ENCODE assay signal across 20 cellular contexts in genomic region chr5:3059488-3059887, GRCh38.
DNase-seq lines count a peak whose midpoint lies in the region; ATAC-seq and TF ChIP-seq lines count a peak whose summit lies in the region.
"Had no signal": no experiment of that assay in that cellular context is flagged by ENCODE, and none has a peak within 500 bp of the region (broad histone marks: within the 10 kb centered on the region; RNA-seq: fewer than 3 reads in every experiment).

No MANE protein-coding gene starts in this region.

- H3K27ac Mint-ChIP-seq in endothelial cell (ENCODE audit: unreplicated experiment), result no peak overlapping the region
- H3K27ac Mint-ChIP-seq: B cell; CD4-positive, CD25-positive, alpha-beta regulatory T cell; CD8-positive, alpha-beta T cell had no signal

- H3K9me3 Mint-ChIP-seq in endothelial cell (ENCODE audit: unreplicated experiment), result peaks cover 4% of the 10 kb centered on the region

- no peak for ATAC-seq in Right ventricle myocardium superior (ENCODE audit: poor library complexity)
- ATAC-seq: CD8-positive, alpha-beta T cell; GM12878 had no signal

- peaks cover 7% of the 10 kb centered on the region for H3K4me1 ChIP-seq in cardiac muscle cell (ENCODE audit: low read depth)
- H3K4me1 ChIP-seq: Caco-2 had no signal

- DNase-seq in cardiac muscle cell (ENCODE audit: low read depth in 1 of 2, low spot score in 1 of 2), result no peak
- DNase-seq in Right ventricle myocardium superior, result no peak
- DNase-seq in endothelial cell (ENCODE audit: low spot score), result no peak
- peak; percentile 32 for DNase-seq in ureter (ENCODE audit: low spot score)
- no peak for DNase-seq in DMS153 (lab: John Stamatoyannopoulos, UW)
- no peak for DNase-seq in NCI-H2107 treated with DMSO at 0.1 percent for 48 hours (lab: John Stamatoyannopoulos, UW; ENCODE audit: unreplicated experiment)
- DNase-seq: Caco-2; CD4-positive, CD25-positive, alpha-beta regulatory T cell; CD8-positive, alpha-beta T cell; DMS79; EL; GDM1; GOT3; H7; HCEC 1CT had no signal

- no peaks in the 10 kb centered on the region for H3K4me1 Mint-ChIP-seq in endothelial cell (ENCODE audit: unreplicated experiment)
- H3K4me1 Mint-ChIP-seq: B cell; CD4-positive, CD25-positive, alpha-beta regulatory T cell had no signal

- no peak for TF ChIP-seq CTCF in cardiac muscle cell (IDR thresholded peaks at IDR 0.05; ENCODE audit: low read depth, low read length)
- no peak for TF ChIP-seq CTCF in endothelial cell (IDR thresholded peaks at IDR 0.05; ENCODE audit: unreplicated experiment)

- peak overlapping the region; percentile 25 for H3K27ac ChIP-seq in cardiac muscle cell
- H3K27ac ChIP-seq: 22Rv1, BLaER1, C4-2B had no signal

- H3K36me3 ChIP-seq in cardiac muscle cell, result no peaks in the 10 kb centered on the region
- H3K36me3 ChIP-seq: BLaER1 had no signal

- H3K36me3 Mint-ChIP-seq in endothelial cell (ENCODE audit: low read depth, unreplicated experiment), result no peaks in the 10 kb centered on the region
- H3K36me3 Mint-ChIP-seq: CD4-positive, CD25-positive, alpha-beta regulatory T cell; CD8-positive, alpha-beta T cell had no signal

- H3K4me3 ChIP-seq in cardiac muscle cell, result no peak overlapping the region
- H3K4me3 ChIP-seq: BLaER1, GM12878 had no signal

- intact Hi-C loops in Right ventricle myocardium superior (cut with DNase I), result no loop called here

- no peaks in the 10 kb centered on the region for H3K9me3 ChIP-seq in cardiac muscle cell (ENCODE audit: low read depth)

- peak overlapping the region; percentile 51 for H3K4me3 Mint-ChIP-seq in endothelial cell (ENCODE audit: unreplicated experiment)
- H3K4me3 Mint-ChIP-seq: B cell; CD4-positive, CD25-positive, alpha-beta regulatory T cell; CD8-positive, alpha-beta T cell had no signal

- peaks cover 5% of the 10 kb centered on the region for H3K27me3 Mint-ChIP-seq in endothelial cell (ENCODE audit: unreplicated experiment)
- H3K27me3 Mint-ChIP-seq: B cell; CD4-positive, CD25-positive, alpha-beta regulatory T cell had no signal

- H3K27me3 ChIP-seq in cardiac muscle cell, result no peaks in the 10 kb centered on the region
- H3K27me3 ChIP-seq: BLaER1 had no signal
